30 cellular contexts compared by ENCODE assay signal in genomic region chr16:52851211-52851740, GRCh38.
"Had no signal": no experiment of that assay in that cellular context is flagged by ENCODE, and none has a peak within 500 bp of the region (broad histone marks: within the 10 kb centered on the region; RNA-seq: fewer than 3 reads in every experiment).

No MANE protein-coding gene starts in this region.

- FAIRE-seq: bronchial epithelial cell, TTC549 had no signal

- H3K36me3 ChIP-seq: ascending aorta, cardiac muscle cell had no signal

- ATAC-seq: activated CD8-positive, alpha-beta memory T cell treated with anti-CD3 and anti-CD28 coated beads, Interleukin-2, amount 10 ng/mL, durations not matched to agents 7 days and 5 days; activated CD8-positive, alpha-beta T cell treated with anti-CD3 and anti-CD28 coated beads, Interleukin-2, amount 10 ng/mL, durations not matched to agents 7 days and 5 days; activated naive CD8-positive, alpha-beta T cell treated with anti-CD3 and anti-CD28 coated beads, Interleukin-2, amount 50 U/mL, for 24 hours had no signal

- H3K27ac ChIP-seq: ascending aorta, cardiac muscle cell, VCaP had no signal

- H3K4me1 ChIP-seq: ascending aorta had no signal

- DNase-seq: activated B cell treated with CpG ODN at 0.5 μM for 24 hours; activated CD4-positive, alpha-beta memory T cell treated with anti-CD3 and anti-CD28 coated beads, Interleukin-2, amount 10 ng/mL, durations not matched to agents 7 days and 5 days; activated CD4-positive, alpha-beta T cell treated with anti-CD3 and anti-CD28 coated beads for 4 hours; activated CD4-positive, alpha-beta T cell treated with anti-CD3 and anti-CD28 coated beads, Interleukin-2, amount 10 ng/mL, durations not matched to agents 24 days and 14 days; activated CD4-positive, alpha-beta T cell treated with anti-CD3 and anti-CD28 coated beads, Interleukin-2, amount 50 U/mL, for 48 hours; activated CD4-positive, CD25-positive, alpha-beta regulatory T cell treated with anti-CD3 and anti-CD28 coated beads, Interleukin-2, amount 50 U/mL, for 72 hours; activated CD8-positive, alpha-beta memory T cell treated with anti-CD3 and anti-CD28 coated beads for 24 hours; activated CD8-positive, alpha-beta memory T cell treated with anti-CD3 and anti-CD28 coated beads, Interleukin-2, amount 10 ng/mL, durations not matched to agents 7 days and 5 days; activated CD8-positive, alpha-beta memory T cell treated with anti-CD3 and anti-CD28 coated beads, Interleukin-2, amount 50 U/mL, for 48 hours; activated CD8-positive, alpha-beta T cell treated with anti-CD3 and anti-CD28 coated beads, Interleukin-2, amount 10 ng/mL, durations not matched to agents 7 days and 5 days; activated effector memory CD4-positive, alpha-beta T cell treated with Interleukin-2 at 50 U/mL for 16 hours; activated gamma-delta T cell; activated naive CD4-positive, alpha-beta T cell treated with anti-CD3 and anti-CD28 coated beads, Interleukin-2, amount 10 ng/mL, durations not matched to agents 7 days and 5 days; activated naive CD4-positive, alpha-beta T cell treated with Interleukin-2 at 50 U/mL for 16 hours; activated naive CD8-positive, alpha-beta T cell treated with anti-CD3 and anti-CD28 coated beads, Interleukin-2, amount 10 ng/mL, durations not matched to agents 7 days and 5 days; activated naive CD8-positive, alpha-beta T cell treated with anti-CD3 and anti-CD28 coated beads, Interleukin-2, amount 50 U/mL, for 24 hours; activated T-cell treated with anti-CD3 and anti-CD28 coated beads, Interleukin-2, amount 50 U/mL, for 24 hours; activated T-cell treated with anti-CD3 and anti-CD28 coated beads, Interleukin-2, amount 50 U/mL, for 48 hours; amygdala; anterior cingulate cortex; caudate nucleus; cerebellar nuclear complex; T-helper 1 cell; T-helper 2 cell; T-helper 9 cell had no signal

- H3K4me3 ChIP-seq: ascending aorta, cardiac muscle cell had no signal
